34 cellular contexts compared by ENCODE assay signal in the genomic region with DNA sequence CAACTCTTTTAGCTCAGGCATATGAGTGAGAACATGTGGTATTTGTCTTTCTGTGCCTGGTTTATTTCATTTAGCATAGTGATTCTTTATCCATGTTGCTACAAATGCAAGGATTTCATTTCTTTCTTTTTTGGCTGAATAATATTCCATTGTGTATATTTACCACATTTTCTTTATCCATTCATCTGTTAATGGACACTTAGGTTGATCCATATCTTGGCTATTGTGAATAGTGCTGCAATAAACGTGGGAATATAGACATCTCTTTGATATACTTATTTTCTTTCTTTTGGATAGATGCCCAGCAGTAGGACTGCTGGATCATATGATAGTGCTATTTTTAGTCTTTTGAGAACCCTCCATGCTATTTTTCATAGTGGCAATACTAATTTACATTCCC. TPM values are rescaled to one million over a fixed set of nuclear protein-coding genes. Genes with fewer than 3 reads are reported as not detected.
"Had no signal": no experiment of that assay in that cellular context is flagged by ENCODE, and none has a peak within 500 bp of the region (broad histone marks: within the 10 kb centered on the region; RNA-seq: fewer than 3 reads in every experiment).

No MANE protein-coding gene starts in this region.

- DNase-seq: activated B cell treated with CpG ODN at 0.5 μM for 24 hours; activated CD4-positive, alpha-beta T cell treated with anti-CD3 and anti-CD28 coated beads for 48 hours; activated CD4-positive, alpha-beta T cell treated with anti-CD3 and anti-CD28 coated beads, Interleukin-2, amount 50 U/mL, for 1 hour; activated CD4-positive, alpha-beta T cell treated with anti-CD3 and anti-CD28 coated beads, Interleukin-2, amount 50 U/mL, for 48 hours; activated CD8-positive, alpha-beta memory T cell treated with anti-CD3 and anti-CD28 coated beads for 24 hours; activated CD8-positive, alpha-beta T cell treated with anti-CD3 and anti-CD28 coated beads for 36 hours; activated effector memory CD4-positive, alpha-beta T cell treated with Interleukin-2 at 50 U/mL for 16 hours; activated gamma-delta T cell treated with Interleukin-2 at 50 U/mL for 16 hours; activated naive CD4-positive, alpha-beta T cell treated with anti-CD3 and anti-CD28 coated beads, Interleukin-2, amount 50 U/mL, for 16 hours; activated naive CD4-positive, alpha-beta T cell treated with Interleukin-2 at 50 U/mL for 16 hours; activated T-cell treated with anti-CD3 and anti-CD28 coated beads, Interleukin-2, amount 50 U/mL, for 4 hours; amniotic stem cell; anterior cingulate cortex; brain microvascular endothelial cell; cortex of kidney; dermis blood vessel endothelial cell; effector CD4-positive, alpha-beta T cell; effector memory CD8-positive, alpha-beta T cell; erythroblast; foreskin keratinocyte; heart right ventricle; T1000; WERI-Rb-1 had no signal

- ATAC-seq: activated CD4-positive, CD25-positive, alpha-beta regulatory T cell treated with anti-CD3 and anti-CD28 coated beads, Interleukin-2, amount 50 U/mL, for 24 hours; activated CD8-positive, alpha-beta T cell treated with anti-CD3 and anti-CD28 coated beads for 36 hours; activated T-cell treated with anti-CD3 and anti-CD28 coated beads, Interleukin-2, amount 50 U/mL, for 4 hours; activated T-helper 17 cell treated with anti-CD3 and anti-CD28 coated beads, Interleukin-2, amount 50 U/mL, for 72 hours; effector memory CD8-positive, alpha-beta T cell; foreskin keratinocyte; gastroesophageal sphincter; heart right ventricle had no signal

RNA-seq across cellular contexts. Expression of gene ASB17, which starts 30.8 kb away (rescaled TPM):
- total RNA-seq: activated B cell treated with CpG ODN at 0.5 μM for 24 hours; activated CD8-positive, alpha-beta T cell treated with anti-CD3 and anti-CD28 coated beads for 36 hours; activated T-cell treated with anti-CD3 and anti-CD28 coated beads, Interleukin-2, amount 50 U/mL, for 4 hours; activated T-helper 17 cell treated with anti-CD3 and anti-CD28 coated beads, Interleukin-2, amount 50 U/mL, for 72 hours; astrocyte; bronchial epithelial cell; cardiac septum; cerebellum; dermis blood vessel endothelial cell; esophagus muscularis mucosa; foreskin keratinocyte; gastroesophageal sphincter; glomerular endothelial cell; heart right ventricle; T-helper 2 cell treated with Interferon-gamma antibody and Interleukin-4, amounts not matched to agents 100 ng/mL and 5 ng/mL, for 36 hours had no signal
- polyA plus RNA-seq: adipose tissue, foreskin keratinocyte, heart right ventricle had no signal
